In the genomic region with DNA sequence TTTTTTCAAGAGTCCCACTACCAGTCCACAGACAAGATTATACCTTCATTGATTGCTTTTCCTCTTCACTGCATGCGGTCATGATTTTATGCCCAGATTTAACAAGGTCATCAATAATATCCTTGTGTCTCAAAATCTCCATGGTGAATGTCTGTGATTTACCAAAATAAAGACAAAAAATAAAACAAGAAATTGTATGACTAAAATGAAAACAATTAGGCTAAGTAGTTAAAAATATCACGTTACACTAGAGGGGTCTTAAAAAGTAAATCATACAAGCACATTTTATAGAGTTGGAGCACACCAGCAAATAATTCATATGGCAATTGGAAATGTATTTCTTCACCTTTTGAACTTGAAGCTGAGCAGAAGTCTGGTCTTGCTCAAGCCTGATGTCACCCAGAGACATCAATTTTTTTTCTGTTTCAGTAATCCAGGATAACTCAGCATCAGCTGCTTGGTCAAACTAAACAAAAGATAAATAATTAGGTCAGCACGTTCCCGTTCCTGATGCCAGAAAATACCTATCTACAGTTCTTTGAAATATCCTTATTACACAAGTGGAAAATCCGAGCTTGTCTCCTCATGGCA, we compare ENCODE assay signal across 15 cellular contexts.
DNase-seq lines count a peak whose midpoint lies in the region; ATAC-seq, FAIRE-seq and TF ChIP-seq lines count a peak whose summit lies in the region.
"Had no signal": no experiment of that assay in that cellular context is flagged by ENCODE, and none has a peak within 500 bp of the region (broad histone marks: within the 10 kb centered on the region; RNA-seq: fewer than 3 reads in every experiment).

No MANE protein-coding gene starts in this region.

- no peak for ATAC-seq in GM18511 (IDR thresholded peaks at IDR 0.05; ENCODE audit: unreplicated experiment)
- ATAC-seq: activated T-helper 17 cell treated with anti-CD3 and anti-CD28 coated beads, Interleukin-2, amount 50 U/mL, for 72 hours had no signal

- peaks cover 3 to 11% of the 10 kb centered on the region in 2 donors for H3K36me3 ChIP-seq in kidney (ENCODE audit: control insufficient read depth in 1 of 2, insufficient read depth in 2 of 2, low read length in 2 of 2)

- intact Hi-C loops in kidney (cut with DNase I) = no loop called here

- H3K4me1 ChIP-seq in kidney (ENCODE audit: control insufficient read depth in 1 of 2, insufficient read depth in 1 of 2, low read depth in 1 of 2, low read length in 2 of 2) = peaks cover 0 to 3% of the 10 kb centered on the region in 2 donors

- H3K4me3 ChIP-seq in AG10803 (ENCODE audit: low read length) (no peak overlapping the region), kidney (ENCODE audit: low read length in 2 of 2) (no peak overlapping the region)
- H3K4me3 ChIP-seq: cardiac muscle cell had no signal

- TF ChIP-seq CTCF in AG10803 (conservative IDR thresholded peaks at IDR 0.05; ENCODE audit: low read length) (no peak), kidney (IDR thresholded peaks at IDR 0.05; ENCODE audit: borderline replicate concordance, extremely low read depth, insufficient read depth) (no peak)

- FAIRE-seq in kidney (lab: Jason Lieb, UNC) = peak; percentile 67

- DNase-seq in AG10803 (ENCODE audit: low read depth) (peak; percentile 69), NCI-H1417 (lab: John Stamatoyannopoulos, UW) (peak in 2 of 3 experiments; percentile 73 to 98), amniotic epithelial cell (ENCODE audit: low read depth) (peak; percentile 98), kidney (no peak), putamen (ENCODE audit: low spot score) (no peak), occipital lobe (lab: John Stamatoyannopoulos, UW) (no peak)
- no peak for DNase-seq in NK-92 treated with Interleukin-12 subunit alpha and Interleukin-12 subunit beta, amount 100 ng/mL, for 24 hours (lab: John Stamatoyannopoulos, UW)
- DNase-seq: foreskin melanocyte, mammary epithelial cell, NCI-H2029 treated with DMSO at 0.1 percent for 48 hours, posterior cingulate gyrus, substantia nigra had no signal

- no peaks in the 10 kb centered on the region for H3K9me3 ChIP-seq in kidney (ENCODE audit: control insufficient read depth in 1 of 2, low read length in 2 of 2)

- no peak overlapping the region for H3K9ac ChIP-seq in kidney (ENCODE audit: low read length in 2 of 2)

- H3K27ac ChIP-seq in kidney (ENCODE audit: low read depth in 2 of 2, low read length in 2 of 2) = peak overlapping the region in 1 of 2 donors; percentile 5
- H3K27ac ChIP-seq: cardiac muscle cell had no signal

Comparison
In these comparisons a context has a peak if more than half of its experiments do, and no peak if none do; other contexts are left out.
1. DNase-seq: peak in AG10803 (single experiment), NCI-H1417 (2 of 3) and amniotic epithelial cell (single experiment); none in kidney (single experiment), putamen (single experiment), NK-92 treated with Interleukin-12 subunit alpha and Interleukin-12 subunit beta, amount 100 ng/mL, for 24 hours (single experiment) and occipital lobe (single experiment).